Comparison of ENCODE assay signal across 1 cellular context in the genomic region with DNA sequence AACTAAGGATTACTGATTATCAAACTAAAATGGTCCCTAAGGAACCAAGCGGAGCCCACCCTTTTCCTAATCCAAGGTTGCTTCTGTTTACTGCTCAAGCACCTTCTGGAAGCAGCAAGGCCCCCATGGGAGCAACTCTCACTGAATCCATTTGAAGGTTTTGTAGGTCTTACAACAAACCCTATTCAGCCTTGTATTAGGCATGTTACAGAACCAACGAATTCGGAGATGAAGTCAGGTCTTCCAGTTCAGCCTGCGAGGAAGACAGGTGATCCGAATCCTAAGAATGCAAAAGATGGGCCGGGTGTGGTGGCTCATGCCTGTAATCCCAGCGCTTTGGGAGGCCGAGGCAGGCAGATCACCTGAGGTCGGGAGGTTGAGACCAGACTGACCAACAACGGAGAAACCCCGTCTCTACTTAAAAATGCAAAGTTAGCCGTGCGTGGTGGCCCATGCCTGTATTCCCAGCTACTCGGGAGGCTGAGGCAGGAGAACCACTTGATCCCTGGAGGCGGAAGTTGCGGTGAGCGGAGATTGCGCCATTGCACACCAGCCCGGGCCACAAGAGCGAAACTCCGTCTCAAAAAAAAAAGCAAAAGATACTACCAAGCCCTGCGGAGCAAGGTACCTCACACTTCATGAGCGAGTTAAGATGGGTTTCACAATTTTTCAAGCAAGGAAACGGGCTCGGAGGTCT.
TF ChIP-seq lines count a peak whose summit lies in the region.

No MANE protein-coding gene starts in this region.

TF ChIP-seq in K562, 482 proteins besides CTCF, POLR2A, EP300 and RAD21:
- TF ChIP-seq MLLT1 (IDR thresholded peaks at IDR 0.05): 0 out of 4 replicates have a peak, but pooled peaks of 1 of the 2 experiments have one; percentile 32
- TF ChIP-seq, protein P1, sequence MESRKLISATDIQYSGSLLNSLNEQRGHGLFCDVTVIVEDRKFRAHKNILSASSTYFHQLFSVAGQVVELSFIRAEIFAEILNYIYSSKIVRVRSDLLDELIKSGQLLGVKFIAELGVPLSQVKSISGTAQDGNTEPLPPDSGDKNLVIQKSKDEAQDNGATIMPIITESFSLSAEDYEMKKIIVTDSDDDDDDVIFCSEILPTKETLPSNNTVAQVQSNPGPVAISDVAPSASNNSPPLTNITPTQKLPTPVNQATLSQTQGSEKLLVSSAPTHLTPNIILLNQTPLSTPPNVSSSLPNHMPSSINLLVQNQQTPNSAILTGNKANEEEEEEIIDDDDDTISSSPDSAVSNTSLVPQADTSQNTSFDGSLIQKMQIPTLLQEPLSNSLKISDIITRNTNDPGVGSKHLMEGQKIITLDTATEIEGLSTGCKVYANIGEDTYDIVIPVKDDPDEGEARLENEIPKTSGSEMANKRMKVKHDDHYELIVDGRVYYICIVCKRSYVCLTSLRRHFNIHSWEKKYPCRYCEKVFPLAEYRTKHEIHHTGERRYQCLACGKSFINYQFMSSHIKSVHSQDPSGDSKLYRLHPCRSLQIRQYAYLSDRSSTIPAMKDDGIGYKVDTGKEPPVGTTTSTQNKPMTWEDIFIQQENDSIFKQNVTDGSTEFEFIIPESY (CRISPR knock-in tag; IDR thresholded peaks at IDR 0.05): 0 out of 2 replicates have a peak, but pooled peaks have one; percentile 56
- TF ChIP-seq ZNF561 (CRISPR knock-in tag; conservative IDR thresholded peaks at IDR 0.05): no peak
- peak; percentile 44 for TF ChIP-seq CEBPB (tag; IDR thresholded peaks at IDR 0.05)
- TF ChIP-seq E2F6 (IDR thresholded peaks at IDR 0.05; ENCODE audit: borderline replicate concordance in 1 of 2, extremely low read depth in 1 of 2, insufficient read depth in 1 of 2, insufficient read length in 1 of 2, low read depth in 1 of 2, low read length in 1 of 2, poor library complexity in 1 of 2, severe bottlenecking in 1 of 2): no peak
TF ChIP-seq in K562: peak in this region for 3.
